In the genomic region with DNA sequence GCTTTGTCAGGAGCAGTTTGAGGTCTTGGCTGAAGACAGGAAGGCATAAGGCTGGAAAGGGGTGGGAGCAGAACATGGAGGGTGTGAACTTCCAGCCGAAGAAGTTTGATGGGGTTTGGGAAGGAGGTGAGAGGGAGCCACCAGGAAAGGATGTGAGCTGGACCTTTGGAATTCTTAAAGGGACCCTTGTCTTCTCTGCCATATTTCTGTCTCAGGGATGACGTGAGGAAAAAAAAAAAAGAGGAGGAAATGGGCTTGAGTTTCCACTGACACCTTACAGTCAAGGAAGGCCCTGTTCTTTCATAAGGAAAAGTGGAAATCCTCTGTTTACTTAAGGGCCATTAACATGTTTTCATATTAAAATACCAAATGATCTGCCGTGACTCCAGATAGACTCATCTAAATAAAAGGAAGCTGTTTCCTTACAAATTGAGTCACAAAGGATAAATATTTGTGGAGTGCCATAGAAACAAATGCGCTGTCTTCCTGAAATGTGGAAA, we compare ENCODE assay signal across 8 cellular contexts.
DNase-seq lines count a peak whose midpoint lies in the region; ATAC-seq and TF ChIP-seq lines count a peak whose summit lies in the region.

No MANE protein-coding gene starts in this region.

- CTCF ChIA-PET in Panc1 (lab: Charles Lee), result no interaction called here

- H3K9me3 ChIP-seq in Panc1 (ENCODE audit: control insufficient read depth, insufficient read depth, low read depth, low read length) (no peaks in the 10 kb centered on the region), sigmoid colon (no peaks in the 10 kb centered on the region)

- no peaks in the 10 kb centered on the region for H3K4me1 ChIP-seq in Panc1 (ENCODE audit: control insufficient read depth, insufficient read depth, low read length)
- peaks cover 0 to 15% (median 8%) of the 10 kb centered on the region in 4 donors for H3K4me1 ChIP-seq in sigmoid colon

- BruUV-seq in Panc1 (replicated peaks; lab: Mats Ljungman, UMichigan), result no TSS peak

- H3K27ac ChIP-seq in Panc1 (ENCODE audit: low read length), result no peak overlapping the region
- H3K27ac ChIP-seq in sigmoid colon, result peak overlapping the region; percentile 25 to 66 (median 44)

- intact Hi-C loops in Panc1 (cut with micrococcal nuclease; ENCODE audit: unreplicated experiment) (no loop called here), sigmoid colon (cut with DNase I) (no loop called here), head of caudate nucleus (cut with DNase I) (no loop called here)

- POLR2A ChIA-PET in Panc1 (lab: Charles Lee), result no interaction called here

- no peak for TF ChIP-seq POLR2A in sigmoid colon (IDR thresholded peaks at IDR 0.05)

- TF ChIP-seq EP300 in sigmoid colon (IDR thresholded peaks at IDR 0.05), result no peak

- WGBS in sigmoid colon, 2 donors, result 56 to 60% methylated on average over 4 of the region's 4 CpGs

- no peaks in the 10 kb centered on the region for H3K36me3 ChIP-seq in Panc1 (ENCODE audit: control insufficient read depth, insufficient read depth, low read length)
- no peaks in the 10 kb centered on the region for H3K36me3 ChIP-seq in sigmoid colon

- ATAC-seq in Panc1 (no peak), GM19023 (IDR thresholded peaks at IDR 0.05; ENCODE audit: unreplicated experiment) (no peak)

- H3K4me3 ChIP-seq in Panc1 (ENCODE audit: low read depth in 2 of 2, low read length in 2 of 2), result no peak overlapping the region
- H3K4me3 ChIP-seq in sigmoid colon, result no peak overlapping the region

- no peaks in the 10 kb centered on the region for H3K27me3 ChIP-seq in Panc1 (ENCODE audit: control insufficient read depth, insufficient read depth, low read length)
- H3K27me3 ChIP-seq in sigmoid colon, result no peaks in the 10 kb centered on the region

- in situ Hi-C loops in Panc1 (cut with HindIII; ENCODE audit: low pct_unique_long_range_greater_than_20kb, low sequenced_read_pairs), result no loop called here

- TF ChIP-seq CTCF in Panc1 (IDR thresholded peaks at IDR 0.05) (no peak), sigmoid colon (IDR thresholded peaks at IDR 0.05) (no peak)

- DNase-seq in EH (ENCODE audit: low read depth) (peak; percentile 88), Panc1 (ENCODE audit: low read depth, low spot score) (peak; percentile 50), fibroblast of peridontal ligament (ENCODE audit: extremely low read depth) (peak; percentile 69), sigmoid colon (no peak), head of caudate nucleus (no peak), NCI-H187 (lab: John Stamatoyannopoulos, UW) (no peak), OCI-M2 (lab: John Stamatoyannopoulos, UW; ENCODE audit: unreplicated experiment) (no peak)

Comparison
In these comparisons a context has a peak if more than half of its experiments do, and no peak if none do; other contexts are left out.
1. DNase-seq: peak in EH (single experiment), Panc1 (single experiment) and fibroblast of peridontal ligament (single experiment); none in sigmoid colon (single experiment), head of caudate nucleus (0 of 42), NCI-H187 (0 of 2) and OCI-M2 (single experiment).